Comparison of ENCODE assay signal across 26 cellular contexts in the genomic region with DNA sequence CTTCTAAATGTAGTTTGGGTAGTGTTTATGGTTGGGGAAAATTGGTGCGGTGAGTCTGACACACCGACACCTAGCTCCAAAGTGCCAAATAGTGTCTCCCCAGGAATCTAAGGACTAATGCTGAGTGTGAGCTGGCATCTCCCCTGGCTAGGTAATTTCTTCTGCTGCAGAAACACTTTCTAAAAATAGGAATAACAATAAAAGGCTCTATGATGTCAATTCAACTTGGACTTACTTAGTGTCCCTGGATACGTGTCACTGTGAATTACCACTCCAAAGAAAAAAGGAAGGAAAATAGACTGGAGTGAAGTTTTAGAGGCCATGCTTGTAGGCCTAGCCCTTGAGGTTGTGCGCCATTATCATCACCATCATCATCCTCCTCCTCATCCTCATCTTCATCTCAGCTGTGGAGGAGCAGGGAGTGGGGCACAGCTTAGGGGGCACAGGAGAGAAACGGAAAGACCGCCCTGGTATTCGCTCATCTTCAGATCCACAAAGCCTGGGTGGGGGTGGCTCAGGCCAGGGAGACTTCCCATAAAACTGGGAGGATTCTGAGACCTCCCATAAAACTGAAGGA.
"Had no signal": no experiment of that assay in that cellular context is flagged by ENCODE, and none has a peak within 500 bp of the region (broad histone marks: within the 10 kb centered on the region; RNA-seq: fewer than 3 reads in every experiment).

No MANE protein-coding gene starts in this region.

- H3K4me2 ChIP-seq: smooth muscle cell had no signal

- H3K4me3 ChIP-seq: lower lobe of right lung, pancreas, prostate gland, right lobe of liver, smooth muscle cell, stomach, testis, thyroid gland, transverse colon, upper lobe of left lung, vagina had no signal

- H3K36me3 ChIP-seq: pancreas, prostate gland, right lobe of liver, thyroid gland, transverse colon, vagina had no signal

- DNase-seq: hypothalamus; immature natural killer cell; kidney; lower lobe of right lung; mammary epithelial cell; mesenchymal stem cell; naive B cell; natural killer cell; nephron progenitor cell; pancreas; retina; right lobe of liver; stimulated activated CD4-positive, alpha-beta T cell treated with anti-CD3 and anti-CD28 coated beads, Interleukin-1b, Interleukin-23, amount 100 ng/mL, for 48 hours; stimulated activated CD4-positive, alpha-beta T cell treated with anti-CD3 and anti-CD28 coated beads, Interleukin-2, amount 100 ng/mL, for 48 hours; stimulated activated CD4-positive, alpha-beta T cell treated with anti-CD3 and anti-CD28 coated beads, Interleukin-4, amount 100 ng/mL, for 4 hours; stimulated activated CD8-positive, alpha-beta memory T cell treated with anti-CD3 and anti-CD28 coated beads, Interleukin-4, amount 100 ng/mL, for 48 hours; stimulated activated naive CD8-positive, alpha-beta T cell treated with anti-CD3 and anti-CD28 coated beads, Interleukin-15, Interleukin-2, amounts not matched to agents 100 U/mL and 50 U/mL, for 24 hours; stomach; testis; thyroid gland; transverse colon; upper lobe of left lung had no signal

- H3K4me1 ChIP-seq: lower lobe of right lung, pancreas, prostate gland, stomach, testis, thyroid gland, transverse colon, upper lobe of left lung, vagina had no signal

- H3K27ac ChIP-seq: lower lobe of right lung, pancreas, prostate gland, right lobe of liver, stomach, testis, thyroid gland, transverse colon, upper lobe of left lung, vagina had no signal

- ATAC-seq: lower lobe of right lung; natural killer cell; pancreas; right lobe of liver; stimulated activated memory B cell treated with anti-CD40 and anti-IgM and Interleukin-4, amounts not matched to agents 10 μg/mL and 1 μg/mL and 100 μg/mL, for 72 hours; stimulated activated naive CD8-positive, alpha-beta T cell treated with anti-CD3 and anti-CD28 coated beads, Interleukin-15, Interleukin-2, amounts not matched to agents 100 U/mL and 50 U/mL, for 24 hours had no signal

- H3K9me3 ChIP-seq: lower lobe of right lung, pancreas, prostate gland, right lobe of liver, stomach, testis, thyroid gland, transverse colon, upper lobe of left lung, vagina had no signal

- H3K27me3 ChIP-seq: pancreas, right lobe of liver, stomach, testis, thyroid gland, transverse colon, upper lobe of left lung, vagina had no signal
